In the genomic region with DNA sequence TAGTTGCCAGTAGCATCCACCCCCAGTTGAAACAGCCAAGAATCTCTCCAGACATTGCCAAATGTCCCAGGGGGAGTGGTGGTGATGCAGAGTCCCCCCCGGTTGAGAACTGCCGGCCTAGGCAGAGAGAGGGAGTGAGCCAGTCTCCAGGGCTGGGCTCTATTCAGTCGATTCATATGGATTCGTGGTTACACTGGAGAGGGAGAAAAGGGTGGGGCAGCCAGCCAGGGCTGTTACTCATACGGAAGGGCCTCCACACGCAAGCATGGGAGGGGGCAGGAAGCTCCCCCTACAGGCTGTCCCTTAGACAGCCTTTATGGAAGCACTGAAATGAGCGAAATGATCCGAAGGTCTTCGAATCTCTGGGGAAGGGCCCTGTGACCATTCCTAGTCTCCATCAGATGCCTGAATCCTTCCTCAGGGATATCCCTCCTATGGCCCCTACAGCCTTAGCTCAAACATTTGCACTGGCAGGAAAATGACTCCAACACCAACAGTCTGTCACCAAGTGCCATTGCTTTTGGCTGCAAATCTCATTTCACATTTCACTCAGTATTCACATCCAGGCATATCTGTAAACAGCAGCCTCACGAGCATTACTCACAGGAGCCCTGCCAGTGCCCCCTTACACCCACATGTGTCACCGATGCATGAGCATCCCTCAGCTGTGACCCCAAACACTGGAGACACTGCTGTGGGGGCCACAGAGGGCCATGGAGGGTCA, we compare ENCODE assay signal across 1 cellular context.
TF ChIP-seq lines count a peak whose summit lies in the region.

No MANE protein-coding gene starts in this region.

TF ChIP-seq in IMR-90, 13 proteins besides CTCF, POLR2A, EP300 and RAD21 (continued from another document):
- TF ChIP-seq USF2 (IDR thresholded peaks at IDR 0.05; ENCODE audit: low read depth, low read length) (no peak), FOS (IDR thresholded peaks at IDR 0.05; ENCODE audit: low read depth, low read length) (peak; percentile 63), CEBPB (IDR thresholded peaks at IDR 0.05; ENCODE audit: low read depth, low read length) (peak; percentile 65)
